In genomic region chr16:29993903-29994612, GRCh38 we compare ENCODE assay signal across 1 cellular context.
TF ChIP-seq lines count a peak whose summit lies in the region.

No MANE protein-coding gene starts in this region.

TF ChIP-seq in neural cell, 6 proteins besides CTCF, POLR2A, EP300 and RAD21:
- TF ChIP-seq POLR2AphosphoS5 (IDR thresholded peaks at IDR 0.05), result no peak
- no peak for TF ChIP-seq SMC3 (conservative IDR thresholded peaks at IDR 0.05; ENCODE audit: poor library complexity)
- no peak for TF ChIP-seq MXI1 (conservative IDR thresholded peaks at IDR 0.05; ENCODE audit: poor library complexity, severe bottlenecking)
- no peak for TF ChIP-seq TAF1 (IDR thresholded peaks at IDR 0.05; ENCODE audit: low read depth)
- TF ChIP-seq, protein P1, sequence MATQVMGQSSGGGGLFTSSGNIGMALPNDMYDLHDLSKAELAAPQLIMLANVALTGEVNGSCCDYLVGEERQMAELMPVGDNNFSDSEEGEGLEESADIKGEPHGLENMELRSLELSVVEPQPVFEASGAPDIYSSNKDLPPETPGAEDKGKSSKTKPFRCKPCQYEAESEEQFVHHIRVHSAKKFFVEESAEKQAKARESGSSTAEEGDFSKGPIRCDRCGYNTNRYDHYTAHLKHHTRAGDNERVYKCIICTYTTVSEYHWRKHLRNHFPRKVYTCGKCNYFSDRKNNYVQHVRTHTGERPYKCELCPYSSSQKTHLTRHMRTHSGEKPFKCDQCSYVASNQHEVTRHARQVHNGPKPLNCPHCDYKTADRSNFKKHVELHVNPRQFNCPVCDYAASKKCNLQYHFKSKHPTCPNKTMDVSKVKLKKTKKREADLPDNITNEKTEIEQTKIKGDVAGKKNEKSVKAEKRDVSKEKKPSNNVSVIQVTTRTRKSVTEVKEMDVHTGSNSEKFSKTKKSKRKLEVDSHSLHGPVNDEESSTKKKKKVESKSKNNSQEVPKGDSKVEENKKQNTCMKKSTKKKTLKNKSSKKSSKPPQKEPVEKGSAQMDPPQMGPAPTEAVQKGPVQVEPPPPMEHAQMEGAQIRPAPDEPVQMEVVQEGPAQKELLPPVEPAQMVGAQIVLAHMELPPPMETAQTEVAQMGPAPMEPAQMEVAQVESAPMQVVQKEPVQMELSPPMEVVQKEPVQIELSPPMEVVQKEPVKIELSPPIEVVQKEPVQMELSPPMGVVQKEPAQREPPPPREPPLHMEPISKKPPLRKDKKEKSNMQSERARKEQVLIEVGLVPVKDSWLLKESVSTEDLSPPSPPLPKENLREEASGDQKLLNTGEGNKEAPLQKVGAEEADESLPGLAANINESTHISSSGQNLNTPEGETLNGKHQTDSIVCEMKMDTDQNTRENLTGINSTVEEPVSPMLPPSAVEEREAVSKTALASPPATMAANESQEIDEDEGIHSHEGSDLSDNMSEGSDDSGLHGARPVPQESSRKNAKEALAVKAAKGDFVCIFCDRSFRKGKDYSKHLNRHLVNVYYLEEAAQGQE (IDR thresholded peaks at IDR 0.05; ENCODE audit: borderline replicate concordance), result no peak
- TF ChIP-seq EZH2 (IDR thresholded peaks at IDR 0.05; ENCODE audit: borderline replicate concordance, insufficient read depth, low read length, poor library complexity, severe bottlenecking), result no peak
